13 cellular contexts compared by ENCODE assay signal in the genomic region with DNA sequence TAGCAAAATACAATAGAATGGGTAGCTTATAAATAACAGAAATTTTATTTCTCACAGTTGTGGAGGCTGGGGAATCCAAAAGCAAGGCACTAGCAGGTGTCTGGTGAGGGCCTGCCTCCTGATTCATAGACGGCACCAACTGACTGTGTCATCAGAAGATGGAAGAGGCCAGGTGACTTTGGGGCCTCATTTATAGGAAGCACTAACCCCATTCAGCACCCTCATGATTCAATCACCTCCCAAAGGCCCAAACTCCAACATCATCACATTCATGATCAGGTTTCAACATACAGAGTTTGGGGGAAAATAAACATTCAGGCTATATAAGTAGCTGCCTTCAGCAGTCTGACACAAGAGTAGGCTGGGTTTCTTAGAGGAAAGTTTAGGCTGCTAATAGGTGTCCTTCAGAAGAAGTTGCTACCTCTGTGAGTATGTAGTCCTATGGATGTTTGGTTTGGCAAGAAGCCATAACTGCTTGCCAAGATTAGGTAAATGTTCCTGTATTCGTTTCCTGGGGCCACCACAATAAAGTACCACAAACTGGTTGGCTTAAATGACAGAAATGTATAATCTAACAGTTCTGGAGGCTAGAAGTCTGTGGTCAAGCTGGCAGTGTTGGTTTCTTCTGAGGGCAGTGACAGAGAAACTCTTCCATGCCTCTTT. TPM values are rescaled to one million over a fixed set of nuclear protein-coding genes. Genes with fewer than 3 reads are reported as not detected.
DNase-seq lines count a peak whose midpoint lies in the region; ATAC-seq and TF ChIP-seq lines count a peak whose summit lies in the region.
"Had no signal": no experiment of that assay in that cellular context is flagged by ENCODE, and none has a peak within 500 bp of the region (broad histone marks: within the 10 kb centered on the region; RNA-seq: fewer than 3 reads in every experiment).

No MANE protein-coding gene starts in this region.

- H3K9me3 Mint-ChIP-seq in naive thymus-derived CD8-positive, alpha-beta T cell: peaks cover 0 to 26% (median 10%) of the 10 kb centered on the region in 9 donors

- no peaks in the 10 kb centered on the region for H3K36me3 ChIP-seq in colonic mucosa

- no peak overlapping the region for H3K27ac ChIP-seq in colonic mucosa
- no peak overlapping the region for H3K27ac ChIP-seq in dorsolateral prefrontal cortex
- H3K27ac ChIP-seq: A549 had no signal

- ATAC-seq in naive thymus-derived CD8-positive, alpha-beta T cell: peak; percentile 52 to 67
- ATAC-seq in HG02885 (IDR thresholded peaks at IDR 0.05; ENCODE audit: poor library complexity, unreplicated experiment): no peak
- ATAC-seq: A549 had no signal

- peaks cover 12 to 29% (median 18%) of the 10 kb centered on the region in 4 donors for H3K4me1 Mint-ChIP-seq in naive thymus-derived CD8-positive, alpha-beta T cell

- H3K36me3 Mint-ChIP-seq in naive thymus-derived CD8-positive, alpha-beta T cell: peaks cover 22 to 42% (median 33%) of the 10 kb centered on the region in 3 donors

- H3K9ac ChIP-seq in colonic mucosa (ENCODE audit: low read depth in 2 of 2, low read length in 2 of 2): no peak overlapping the region

- no peaks in the 10 kb centered on the region for H3K27me3 Mint-ChIP-seq in naive thymus-derived CD8-positive, alpha-beta T cell

- H3K4me3 Mint-ChIP-seq in naive thymus-derived CD8-positive, alpha-beta T cell: peak overlapping the region in 1 of 10 donors; percentile 22
- H3K4me3 Mint-ChIP-seq: activated T-helper 1 cell treated with anti-CD3 and anti-CD28 coated beads, Interleukin-12 subunit alpha, Interleukin-12 subunit beta, Interleukin-2, Interleukin-4 antibody, amounts not matched to agents 30 ng/mL and 10 ng/mL and 1 ng/mL, durations not matched to agents 14 hours and 24 hours and 36 hours; T-helper 2 cell treated with Interferon-gamma antibody and Interleukin-4, amounts not matched to agents 5 μg/mL and 100 μg/mL, for 36 hours had no signal

- H3K4me3 ChIP-seq in colonic mucosa (no peak overlapping the region), dorsolateral prefrontal cortex (no peak overlapping the region)
- H3K4me3 ChIP-seq: A549 had no signal

- no peak for TF ChIP-seq CTCF in colonic mucosa (IDR thresholded peaks at IDR 0.05)
- no peak for TF ChIP-seq CTCF in dorsolateral prefrontal cortex (IDR thresholded peaks at IDR 0.05 in 54 of 56, conservative IDR thresholded peaks at IDR 0.05 in 2 of 56; ENCODE audit: low read depth in 1 of 56, partially characterized antibody in 56 of 56)

- DNase-seq in NCI-H2029 (lab: John Stamatoyannopoulos, UW): peak; percentile 31
- no peak for DNase-seq in NCI-H2029 treated with DMSO at 0.1 percent for 48 hours (lab: John Stamatoyannopoulos, UW)
- peak; percentile 15 for DNase-seq in NCI-H2196 treated with DMSO at 0.1 percent for 48 hours (lab: John Stamatoyannopoulos, UW; ENCODE audit: unreplicated experiment)
- DNase-seq in colonic mucosa: peak; percentile 58
- peak in 2 of 10 donors; percentile 31 to 36 for DNase-seq in naive thymus-derived CD8-positive, alpha-beta T cell
- DNase-seq in dorsolateral prefrontal cortex: no peak
- DNase-seq in stimulated activated CD4-positive, alpha-beta T cell treated with anti-CD3 and anti-CD28 coated beads, Interleukin-2, amount 100 ng/mL, for 48 hours: no peak
- DNase-seq: NCI-H526, trophoblast cell had no signal

- peak overlapping the region in 2 of 10 donors; percentile 3 to 80 for H3K27ac Mint-ChIP-seq in naive thymus-derived CD8-positive, alpha-beta T cell
- H3K27ac Mint-ChIP-seq: activated T-helper 1 cell treated with anti-CD3 and anti-CD28 coated beads, Interleukin-12 subunit alpha, Interleukin-12 subunit beta, Interleukin-2, Interleukin-4 antibody, amounts not matched to agents 30 ng/mL and 10 ng/mL and 1 ng/mL, durations not matched to agents 14 hours and 24 hours and 36 hours; T-helper 2 cell treated with Interferon-gamma antibody and Interleukin-4, amounts not matched to agents 5 μg/mL and 100 μg/mL, for 36 hours had no signal

- no peaks in the 10 kb centered on the region for H3K4me1 ChIP-seq in colonic mucosa

- POLR2A ChIA-PET in naive thymus-derived CD8-positive, alpha-beta T cell (lab: Charles Lee): no interaction called here

- no peaks in the 10 kb centered on the region for H3K9me3 ChIP-seq in colonic mucosa

- H3K27me3 ChIP-seq in colonic mucosa (no peaks in the 10 kb centered on the region), dorsolateral prefrontal cortex (no peaks in the 10 kb centered on the region)

- intact Hi-C loops in colonic mucosa (cut with DNase I): no loop called here
- intact Hi-C loops in dorsolateral prefrontal cortex (cut with DNase I): no loop called here

RNA-seq across cellular contexts. Expression of gene NT5E, which starts 48.8 kb away (rescaled TPM):
- total RNA-seq in colonic mucosa: 10 to 100 TPM; 18.6 to 28.0 TPM
- 10 to 100 TPM; 56.5 to 57.3 TPM for total RNA-seq in naive thymus-derived CD8-positive, alpha-beta T cell
- polyA plus RNA-seq in naive thymus-derived CD8-positive, alpha-beta T cell: 100 to 1,000 TPM in 2 of 3 donors, 10 to 100 TPM in 1; 77.7 to 128 (median 103) TPM
- total RNA-seq in dorsolateral prefrontal cortex: 10 to 100 TPM in 86 of 120 experiments, 1 to 10 TPM in 34; 4.7 to 32.8 (median 12.1) TPM

Comparison
In these comparisons a context has a peak if more than half of its experiments do, and no peak if none do; other contexts are left out.
1. DNase-seq: peak in NCI-H2029 (single experiment), NCI-H2196 treated with DMSO at 0.1 percent for 48 hours (single experiment) and colonic mucosa (single experiment); none in NCI-H2029 treated with DMSO at 0.1 percent for 48 hours (single experiment), dorsolateral prefrontal cortex (0 of 10) and stimulated activated CD4-positive, alpha-beta T cell treated with anti-CD3 and anti-CD28 coated beads, Interleukin-2, amount 100 ng/mL, for 48 hours (0 of 2).